1 cellular context compared by ENCODE assay signal in the genomic region with DNA sequence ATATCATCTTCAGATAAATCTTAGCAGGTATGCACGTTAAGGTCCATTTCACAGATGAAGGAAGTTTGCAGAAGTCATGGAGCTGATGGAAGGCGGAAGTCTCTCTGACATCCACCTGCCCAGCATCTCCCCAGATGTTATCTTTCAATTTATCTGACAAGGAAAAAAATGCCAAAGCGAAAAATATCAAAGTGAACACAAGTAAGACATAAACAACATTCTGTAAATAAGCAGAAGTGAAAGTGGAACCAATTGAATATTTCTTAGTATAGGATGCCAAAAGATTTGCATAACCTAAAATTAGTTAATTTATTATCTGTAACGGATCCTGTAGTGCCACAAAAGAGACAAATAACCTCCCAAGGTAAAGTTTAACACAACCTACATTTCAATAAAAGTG.
A peak's percentile ranks its signal among the peaks of the same experiment; 100 is the strongest.
TF ChIP-seq lines count a peak whose summit lies in the region.

No MANE protein-coding gene starts in this region.

TF ChIP-seq in GM12878, 131 proteins besides CTCF, POLR2A, EP300 and RAD21 (continued from another document and continues in another):
- no peak for TF ChIP-seq E2F8 (IDR thresholded peaks at IDR 0.05; ENCODE audit: low read depth, partially characterized antibody)
- peak; percentile 93 for TF ChIP-seq TBL1XR1 (IDR thresholded peaks at IDR 0.05; ENCODE audit: low read depth, low read length)
- TF ChIP-seq HDGF (IDR thresholded peaks at IDR 0.05), result no peak
- TF ChIP-seq FOS (IDR thresholded peaks at IDR 0.05; ENCODE audit: borderline replicate concordance, extremely low read depth, insufficient read length), result no peak
- TF ChIP-seq ATF3 (IDR thresholded peaks at IDR 0.05; ENCODE audit: borderline replicate concordance, extremely low read depth, low read depth, low read length), result no peak
- TF ChIP-seq NFYA (IDR thresholded peaks at IDR 0.05; ENCODE audit: borderline replicate concordance, low read depth, low read length), result no peak
- TF ChIP-seq RCOR1 (conservative IDR thresholded peaks at IDR 0.05; ENCODE audit: low read depth, low read length), result no peak
- peak; percentile 80; the same call in 1 of the 2 replicates for TF ChIP-seq TCF3 (IDR thresholded peaks at IDR 0.05; ENCODE audit: borderline replicate concordance, insufficient read depth, low read depth, low read length)
- TF ChIP-seq SUPT20H (IDR thresholded peaks at IDR 0.05; ENCODE audit: borderline replicate concordance, control insufficient read depth, low read depth, low read length), result no peak
- TF ChIP-seq MTA3 (IDR thresholded peaks at IDR 0.05; ENCODE audit: borderline replicate concordance, low read length), result 0 out of 2 replicates have a peak, but pooled peaks have one; percentile 37
- peak; percentile 34 for TF ChIP-seq IKZF1 (conservative IDR thresholded peaks at IDR 0.05)
- TF ChIP-seq TARDBP (IDR thresholded peaks at IDR 0.05; ENCODE audit: borderline replicate concordance), result no peak
- TF ChIP-seq RFX5 (IDR thresholded peaks at IDR 0.05; ENCODE audit: low read depth, low read length), result no peak
- TF ChIP-seq, protein P1, sequence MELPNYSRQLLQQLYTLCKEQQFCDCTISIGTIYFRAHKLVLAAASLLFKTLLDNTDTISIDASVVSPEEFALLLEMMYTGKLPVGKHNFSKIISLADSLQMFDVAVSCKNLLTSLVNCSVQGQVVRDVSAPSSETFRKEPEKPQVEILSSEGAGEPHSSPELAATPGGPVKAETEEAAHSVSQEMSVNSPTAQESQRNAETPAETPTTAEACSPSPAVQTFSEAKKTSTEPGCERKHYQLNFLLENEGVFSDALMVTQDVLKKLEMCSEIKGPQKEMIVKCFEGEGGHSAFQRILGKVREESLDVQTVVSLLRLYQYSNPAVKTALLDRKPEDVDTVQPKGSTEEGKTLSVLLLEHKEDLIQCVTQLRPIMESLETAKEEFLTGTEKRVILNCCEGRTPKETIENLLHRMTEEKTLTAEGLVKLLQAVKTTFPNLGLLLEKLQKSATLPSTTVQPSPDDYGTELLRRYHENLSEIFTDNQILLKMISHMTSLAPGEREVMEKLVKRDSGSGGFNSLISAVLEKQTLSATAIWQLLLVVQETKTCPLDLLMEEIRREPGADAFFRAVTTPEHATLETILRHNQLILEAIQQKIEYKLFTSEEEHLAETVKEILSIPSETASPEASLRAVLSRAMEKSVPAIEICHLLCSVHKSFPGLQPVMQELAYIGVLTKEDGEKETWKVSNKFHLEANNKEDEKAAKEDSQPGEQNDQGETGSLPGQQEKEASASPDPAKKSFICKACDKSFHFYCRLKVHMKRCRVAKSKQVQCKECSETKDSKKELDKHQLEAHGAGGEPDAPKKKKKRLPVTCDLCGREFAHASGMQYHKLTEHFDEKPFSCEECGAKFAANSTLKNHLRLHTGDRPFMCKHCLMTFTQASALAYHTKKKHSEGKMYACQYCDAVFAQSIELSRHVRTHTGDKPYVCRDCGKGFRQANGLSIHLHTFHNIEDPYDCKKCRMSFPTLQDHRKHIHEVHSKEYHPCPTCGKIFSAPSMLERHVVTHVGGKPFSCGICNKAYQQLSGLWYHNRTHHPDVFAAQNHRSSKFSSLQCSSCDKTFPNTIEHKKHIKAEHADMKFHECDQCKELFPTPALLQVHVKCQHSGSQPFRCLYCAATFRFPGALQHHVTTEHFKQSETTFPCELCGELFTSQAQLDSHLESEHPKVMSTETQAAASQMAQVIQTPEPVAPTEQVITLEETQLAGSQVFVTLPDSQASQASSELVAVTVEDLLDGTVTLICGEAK (IDR thresholded peaks at IDR 0.05; ENCODE audit: borderline replicate concordance), result no peak
- no peak for TF ChIP-seq BRCA1 (IDR thresholded peaks at IDR 0.05; ENCODE audit: low read depth, low read length)
- no peak for TF ChIP-seq YBX1 (IDR thresholded peaks at IDR 0.05)
- TF ChIP-seq SREBF1 (IDR thresholded peaks at IDR 0.05; ENCODE audit: low read length), result no peak
- TF ChIP-seq BCL11A (IDR thresholded peaks at IDR 0.05; ENCODE audit: low read depth, low read length), result peak; percentile 38; the same call in 1 of the 2 replicates
- TF ChIP-seq ZNF687 (IDR thresholded peaks at IDR 0.05), result no peak
- TF ChIP-seq ZNF274 (IDR thresholded peaks at IDR 0.05; ENCODE audit: insufficient read depth, insufficient read length), result no peak
- TF ChIP-seq SIN3A (IDR thresholded peaks at IDR 0.05; ENCODE audit: low read depth, low read length), result no peak
- no peak for TF ChIP-seq SIX5 (IDR thresholded peaks at IDR 0.05; ENCODE audit: low read depth, low read length, severe bottlenecking)
- TF ChIP-seq STAT1 (conservative IDR thresholded peaks at IDR 0.05), result no peak
- no peak for TF ChIP-seq LARP7 (IDR thresholded peaks at IDR 0.05)
- TF ChIP-seq CHD2 (IDR thresholded peaks at IDR 0.05; ENCODE audit: borderline replicate concordance, low read depth, low read length), result no peak
- TF ChIP-seq NFIC (IDR thresholded peaks at IDR 0.05; ENCODE audit: low read depth, low read length), result peak; percentile 81
- TF ChIP-seq RUNX3 (IDR thresholded peaks at IDR 0.05; ENCODE audit: low read length), result peak; percentile 76
- TF ChIP-seq, protein P2, sequence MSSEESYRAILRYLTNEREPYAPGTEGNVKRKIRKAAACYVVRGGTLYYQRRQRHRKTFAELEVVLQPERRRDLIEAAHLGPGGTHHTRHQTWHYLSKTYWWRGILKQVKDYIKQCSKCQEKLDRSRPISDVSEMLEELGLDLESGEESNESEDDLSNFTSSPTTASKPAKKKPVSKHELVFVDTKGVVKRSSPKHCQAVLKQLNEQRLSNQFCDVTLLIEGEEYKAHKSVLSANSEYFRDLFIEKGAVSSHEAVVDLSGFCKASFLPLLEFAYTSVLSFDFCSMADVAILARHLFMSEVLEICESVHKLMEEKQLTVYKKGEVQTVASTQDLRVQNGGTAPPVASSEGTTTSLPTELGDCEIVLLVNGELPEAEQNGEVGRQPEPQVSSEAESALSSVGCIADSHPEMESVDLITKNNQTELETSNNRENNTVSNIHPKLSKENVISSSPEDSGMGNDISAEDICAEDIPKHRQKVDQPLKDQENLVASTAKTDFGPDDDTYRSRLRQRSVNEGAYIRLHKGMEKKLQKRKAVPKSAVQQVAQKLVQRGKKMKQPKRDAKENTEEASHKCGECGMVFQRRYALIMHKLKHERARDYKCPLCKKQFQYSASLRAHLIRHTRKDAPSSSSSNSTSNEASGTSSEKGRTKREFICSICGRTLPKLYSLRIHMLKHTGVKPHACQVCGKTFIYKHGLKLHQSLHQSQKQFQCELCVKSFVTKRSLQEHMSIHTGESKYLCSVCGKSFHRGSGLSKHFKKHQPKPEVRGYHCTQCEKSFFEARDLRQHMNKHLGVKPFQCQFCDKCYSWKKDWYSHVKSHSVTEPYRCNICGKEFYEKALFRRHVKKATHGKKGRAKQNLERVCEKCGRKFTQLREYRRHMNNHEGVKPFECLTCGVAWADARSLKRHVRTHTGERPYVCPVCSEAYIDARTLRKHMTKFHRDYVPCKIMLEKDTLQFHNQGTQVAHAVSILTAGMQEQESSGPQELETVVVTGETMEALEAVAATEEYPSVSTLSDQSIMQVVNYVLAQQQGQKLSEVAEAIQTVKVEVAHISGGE (CRISPR knock-in tag; IDR thresholded peaks at IDR 0.05), result no peak
- TF ChIP-seq NR2C1 (IDR thresholded peaks at IDR 0.05), result no peak
- no peak for TF ChIP-seq ASH2L (IDR thresholded peaks at IDR 0.05; ENCODE audit: borderline replicate concordance, low read depth)
- TF ChIP-seq RAD51 (IDR thresholded peaks at IDR 0.05), result no peak
- TF ChIP-seq USF1 (IDR thresholded peaks at IDR 0.05; ENCODE audit: borderline replicate concordance, extremely low read length, insufficient read depth, low read depth, low read length), result no peak
- no peak for TF ChIP-seq SMC3 (IDR thresholded peaks at IDR 0.05; ENCODE audit: borderline replicate concordance, low read length)
- no peak for TF ChIP-seq YY1 (IDR thresholded peaks at IDR 0.05; ENCODE audit: low read depth, low read length)
- no peak for TF ChIP-seq SMAD1 (IDR thresholded peaks at IDR 0.05; ENCODE audit: low read depth, partially characterized antibody)
- TF ChIP-seq HDAC6 (IDR thresholded peaks at IDR 0.05; ENCODE audit: unreplicated experiment), result no peak
- 0 out of 2 replicates have a peak, but pooled peaks have one; percentile 36 for TF ChIP-seq ATF7 (IDR thresholded peaks at IDR 0.05; ENCODE audit: low read depth)
- TF ChIP-seq TCF7 (IDR thresholded peaks at IDR 0.05; ENCODE audit: borderline replicate concordance), result no peak
- peak; percentile 76; the same call in 1 of the 2 replicates for TF ChIP-seq PKNOX1 (IDR thresholded peaks at IDR 0.05)
- TF ChIP-seq KDM1A (IDR thresholded peaks at IDR 0.05; ENCODE audit: borderline replicate concordance), result no peak
- no peak for TF ChIP-seq MYC (IDR thresholded peaks at IDR 0.05; ENCODE audit: insufficient read depth, insufficient read length, insufficient replicate concordance, low read length, severe bottlenecking)
- peak; percentile 65; the same call in 1 of the 2 replicates for TF ChIP-seq DPF2 (IDR thresholded peaks at IDR 0.05)
- no peak for TF ChIP-seq MXI1 (IDR thresholded peaks at IDR 0.05; ENCODE audit: low read depth, low read length)
- TF ChIP-seq SP1 (IDR thresholded peaks at IDR 0.05; ENCODE audit: low read depth, low read length), result no peak
- no peak for TF ChIP-seq NBN (IDR thresholded peaks at IDR 0.05)
- TF ChIP-seq BHLHE40 (IDR thresholded peaks at IDR 0.05; ENCODE audit: borderline replicate concordance in 1 of 2, low read depth in 2 of 2, low read length in 1 of 2), result 0 out of 4 replicates have a peak, but pooled peaks of 1 of the 2 experiments have one; percentile 14
- peak; percentile 62; the same call in 1 of the 2 replicates for TF ChIP-seq IRF4 (IDR thresholded peaks at IDR 0.05; ENCODE audit: low read depth, low read length)
- peak; percentile 88; the same call in 2 of the 3 replicates for TF ChIP-seq POU2F2 (IDR thresholded peaks at IDR 0.05; ENCODE audit: borderline replicate concordance, low read depth, low read length)
- no peak for TF ChIP-seq HCFC1 (IDR thresholded peaks at IDR 0.05; ENCODE audit: low read length)
- no peak for TF ChIP-seq RBBP5 (conservative IDR thresholded peaks at IDR 0.05)
- TF ChIP-seq PAX8 (IDR thresholded peaks at IDR 0.05), result no peak
- no peak for TF ChIP-seq CREB1 (IDR thresholded peaks at IDR 0.05; ENCODE audit: low read depth)
- TF ChIP-seq NRF1 (conservative IDR thresholded peaks at IDR 0.05; ENCODE audit: low read depth, low read length), result no peak
